22 cellular contexts compared by ENCODE assay signal in the genomic region with DNA sequence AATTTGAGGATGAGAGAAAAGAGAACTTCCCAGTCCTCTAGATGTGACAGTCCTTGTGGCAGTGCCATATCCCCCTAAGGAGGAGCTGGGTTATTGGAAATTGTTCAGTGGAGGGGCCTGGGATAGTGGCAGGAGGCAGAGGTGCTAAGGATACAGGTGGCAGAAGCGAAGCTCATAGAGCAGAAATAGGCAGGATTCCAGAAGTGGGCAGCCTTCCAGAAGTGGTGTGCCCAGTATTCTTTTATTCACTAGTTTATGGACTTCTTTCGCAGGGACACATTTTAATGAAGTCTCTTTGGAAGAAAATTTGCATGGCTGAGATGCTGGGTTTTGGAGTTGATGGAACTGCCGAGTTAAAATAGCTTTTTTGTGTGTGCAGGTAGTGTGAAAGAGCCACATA. TPM values are rescaled to one million over a fixed set of nuclear protein-coding genes. Genes with fewer than 3 reads are reported as not detected.
DNase-seq lines count a peak whose midpoint lies in the region; ATAC-seq, FAIRE-seq and TF ChIP-seq lines count a peak whose summit lies in the region.
"Had no signal": no experiment of that assay in that cellular context is flagged by ENCODE, and none has a peak within 500 bp of the region (broad histone marks: within the 10 kb centered on the region; RNA-seq: fewer than 3 reads in every experiment).

No MANE protein-coding gene starts in this region.

- no peak overlapping the region for H2AFZ ChIP-seq in neuronal stem cell (ENCODE audit: low read length)
- H2AFZ ChIP-seq: GM23338 had no signal

- no peak for FAIRE-seq in frontal cortex (lab: Jason Lieb, UNC)
- FAIRE-seq: GM18507 had no signal

- H3K4me1 Mint-ChIP-seq in CD4-positive, CD25-positive, alpha-beta regulatory T cell = peaks cover 51 to 91% (median 83%) of the 10 kb centered on the region in 4 donors
- H3K4me1 Mint-ChIP-seq in IgD-negative memory B cell (peaks cover 37 to 65% (median 63%) of the 10 kb centered on the region in 3 donors), endothelial cell (ENCODE audit: unreplicated experiment) (peaks cover 30% of the 10 kb centered on the region), progenitor cell of endocrine pancreas (ENCODE audit: low read depth) (peaks cover 60% of the 10 kb centered on the region)

- peaks cover 42% of the 10 kb centered on the region for H3K36me3 Mint-ChIP-seq in CD4-positive, CD25-positive, alpha-beta regulatory T cell
- H3K36me3 Mint-ChIP-seq in IgD-negative memory B cell (peaks cover 5% of the 10 kb centered on the region), endothelial cell (ENCODE audit: low read depth, unreplicated experiment) (peaks cover 15% of the 10 kb centered on the region), progenitor cell of endocrine pancreas (ENCODE audit: insufficient read depth) (peaks cover 17% of the 10 kb centered on the region)

- H2BK120ac ChIP-seq in neuronal stem cell (ENCODE audit: low read depth, low read length) = no peak overlapping the region

- no peak overlapping the region for H2BK15ac ChIP-seq in neuronal stem cell (ENCODE audit: low read length)

- H3K36me3 ChIP-seq in CD4-positive, CD25-positive, alpha-beta regulatory T cell (ENCODE audit: control insufficient read depth, insufficient read depth, low read length) = peaks cover 26% of the 10 kb centered on the region
- H3K36me3 ChIP-seq in neuronal stem cell (replicated peaks in 1 of 2; ENCODE audit: control insufficient read depth in 2 of 2, insufficient read depth in 2 of 2, low read length in 2 of 2) = peaks cover 13 to 37% of the 10 kb centered on the region in 2 donors

- H2BK5ac ChIP-seq in neuronal stem cell (ENCODE audit: low read length) = no peak overlapping the region

- WGBS in neuronal stem cell (ENCODE audit: extremely low coverage in 2 of 2, insufficient read length in 2 of 2, insufficient replicate concordance in 1 of 2), 2 donors = no CpG with 5 or more reads among the region's 3 CpGs

- no peak overlapping the region for H3K4me2 ChIP-seq in neuronal stem cell (ENCODE audit: insufficient read depth, low read length, poor library complexity, severe bottlenecking)
- H3K4me2 ChIP-seq: GM23338 had no signal

- no peaks in the 10 kb centered on the region for H3K27me3 ChIP-seq in CD4-positive, CD25-positive, alpha-beta regulatory T cell (ENCODE audit: control insufficient read depth, insufficient read depth, low read length)
- H3K27me3 ChIP-seq in neuronal stem cell (ENCODE audit: control insufficient read depth in 3 of 3, insufficient read depth in 3 of 3, low read depth in 1 of 3, low read length in 3 of 3) = no peaks in the 10 kb centered on the region
- H3K27me3 ChIP-seq: stomach, tibial nerve had no signal

- DNase-seq in CD4-positive, CD25-positive, alpha-beta regulatory T cell = no peak
- DNase-seq in endothelial cell (ENCODE audit: low spot score) (no peak), progenitor cell of endocrine pancreas (ENCODE audit: low spot score, unreplicated experiment) (no peak), frontal cortex (ENCODE audit: low spot score in 2 of 2) (no peak), neuronal stem cell (ENCODE audit: low spot score) (no peak)
- no peak for DNase-seq in activated CD8-positive, alpha-beta memory T cell treated with anti-CD3 and anti-CD28 coated beads for 24 hours
- DNase-seq: activated gamma-delta T cell; effector CD8-positive, alpha-beta T cell; foreskin fibroblast; mesendoderm; NCI-H1048; NCI-H187 treated with DMSO at 0.1 percent for 48 hours; NCI-H2171 treated with DMSO at 0.1 percent for 48 hours; NCI-H510A treated with DMSO at 0.1 percent for 48 hours; stimulated activated CD8-positive, alpha-beta memory T cell treated with anti-CD3 and anti-CD28 coated beads, Interleukin-4, amount 100 ng/mL, for 48 hours; stomach had no signal

- TF ChIP-seq CTCF in endothelial cell (IDR thresholded peaks at IDR 0.05; ENCODE audit: unreplicated experiment) (no peak), progenitor cell of endocrine pancreas (IDR thresholded peaks at IDR 0.05; ENCODE audit: unreplicated experiment) (no peak)

- no peaks in the 10 kb centered on the region for H3K27me3 Mint-ChIP-seq in CD4-positive, CD25-positive, alpha-beta regulatory T cell
- H3K27me3 Mint-ChIP-seq in IgD-negative memory B cell (no peaks in the 10 kb centered on the region), endothelial cell (ENCODE audit: unreplicated experiment) (no peaks in the 10 kb centered on the region), progenitor cell of endocrine pancreas (no peaks in the 10 kb centered on the region)

- no peak overlapping the region for H2BK12ac ChIP-seq in neuronal stem cell (ENCODE audit: low read length)

- no peak overlapping the region for H3K27ac Mint-ChIP-seq in CD4-positive, CD25-positive, alpha-beta regulatory T cell
- peak overlapping the region in 1 of 3 donors; percentile 85 for H3K27ac Mint-ChIP-seq in IgD-negative memory B cell
- no peak overlapping the region for H3K27ac Mint-ChIP-seq in endothelial cell (ENCODE audit: unreplicated experiment)
- peak overlapping the region; percentile 26 for H3K27ac Mint-ChIP-seq in progenitor cell of endocrine pancreas
- H3K27ac Mint-ChIP-seq: GM23338; T-helper 2 cell treated with Interferon-gamma antibody and Interleukin-4, amounts not matched to agents 5 μg/mL and 100 μg/mL, for 36 hours had no signal

- peak overlapping the region; percentile 14 for H3K4me3 ChIP-seq in CD4-positive, CD25-positive, alpha-beta regulatory T cell (ENCODE audit: low read depth, low read length)
- no peak overlapping the region for H3K4me3 ChIP-seq in neuronal stem cell (ENCODE audit: low read length in 2 of 2)
- H3K4me3 ChIP-seq: GM23338, skin epidermis, stomach had no signal

- H3K4ac ChIP-seq in neuronal stem cell (ENCODE audit: low read length) = no peak overlapping the region

- H3K27ac ChIP-seq in CD4-positive, CD25-positive, alpha-beta regulatory T cell (ENCODE audit: insufficient read depth, low read length, poor library complexity, severe bottlenecking) = no peak overlapping the region
- H3K27ac ChIP-seq in neuronal stem cell (replicated peaks; ENCODE audit: low read length) = no peak overlapping the region
- H3K27ac ChIP-seq: skin epidermis, stomach had no signal

- no peak overlapping the region for H3K18ac ChIP-seq in neuronal stem cell (ENCODE audit: low read length)

- H3K23ac ChIP-seq in neuronal stem cell (ENCODE audit: low read depth, low read length, poor library complexity) = no peak overlapping the region

- no peaks in the 10 kb centered on the region for H3K9me3 Mint-ChIP-seq in CD4-positive, CD25-positive, alpha-beta regulatory T cell
- H3K9me3 Mint-ChIP-seq in IgD-negative memory B cell (no peaks in the 10 kb centered on the region), endothelial cell (ENCODE audit: unreplicated experiment) (no peaks in the 10 kb centered on the region), progenitor cell of endocrine pancreas (ENCODE audit: low read depth) (no peaks in the 10 kb centered on the region)

- H3K4me1 ChIP-seq in CD4-positive, CD25-positive, alpha-beta regulatory T cell (ENCODE audit: control insufficient read depth, insufficient read depth, low read length, poor library complexity, severe bottlenecking) = peaks cover 50% of the 10 kb centered on the region
- peaks cover 3 to 5% of the 10 kb centered on the region in 2 donors for H3K4me1 ChIP-seq in neuronal stem cell (ENCODE audit: control insufficient read depth in 2 of 2, insufficient read depth in 1 of 2, low read depth in 1 of 2, low read length in 2 of 2)

- no peak overlapping the region for H4K8ac ChIP-seq in neuronal stem cell (ENCODE audit: low read depth, low read length)

- no peak overlapping the region for H3K14ac ChIP-seq in neuronal stem cell (ENCODE audit: low read length)

- no peak overlapping the region for H4K91ac ChIP-seq in neuronal stem cell (ENCODE audit: low read depth, low read length, poor library complexity)

- no peak overlapping the region for H3K9ac ChIP-seq in neuronal stem cell (ENCODE audit: low read depth, low read length, poor library complexity)

- H3K79me1 ChIP-seq in neuronal stem cell (ENCODE audit: low read depth, low read length) = peaks cover 6% of the 10 kb centered on the region

- peak overlapping the region in 2 of 4 donors; percentile 26 to 46 for H3K4me3 Mint-ChIP-seq in CD4-positive, CD25-positive, alpha-beta regulatory T cell
- H3K4me3 Mint-ChIP-seq in IgD-negative memory B cell (peak overlapping the region in 3 of 4 donors; percentile 14 to 62 (median 34)), endothelial cell (ENCODE audit: unreplicated experiment) (peak overlapping the region; percentile 10), progenitor cell of endocrine pancreas (ENCODE audit: low read depth) (no peak overlapping the region)
- H3K4me3 Mint-ChIP-seq: GM23338; T-helper 2 cell treated with Interferon-gamma antibody and Interleukin-4, amounts not matched to agents 5 μg/mL and 100 μg/mL, for 36 hours had no signal

- H2AK5ac ChIP-seq in neuronal stem cell (ENCODE audit: low read depth, low read length) = no peak overlapping the region

- H3K9me3 ChIP-seq in CD4-positive, CD25-positive, alpha-beta regulatory T cell (ENCODE audit: control insufficient read depth in 2 of 2, low read length in 2 of 2) = peaks cover 0 to 4% of the 10 kb centered on the region in 2 experiments
- H3K9me3 ChIP-seq in neuronal stem cell (replicated peaks in 1 of 2; ENCODE audit: control insufficient read depth in 2 of 2, insufficient read depth in 1 of 2, low read depth in 1 of 2, low read length in 2 of 2) = peaks cover 3 to 13% of the 10 kb centered on the region in 2 donors
- H3K9me3 ChIP-seq: stomach, tibial nerve had no signal

- ATAC-seq in CD4-positive, CD25-positive, alpha-beta regulatory T cell (ENCODE audit: low read depth in 2 of 2) = no peak
- ATAC-seq: GM23338 had no signal

RNA-seq across cellular contexts. Expression of a gene that starts 6.8 kb away (rescaled TPM):
- 366 TPM for total RNA-seq in CD4-positive, CD25-positive, alpha-beta regulatory T cell
- 100 to 1,000 TPM in 2 of 4 donors, 10 to 100 TPM in 2; 75.9 to 127 (median 109) TPM for polyA plus RNA-seq in CD4-positive, CD25-positive, alpha-beta regulatory T cell
- polyA plus RNA-seq in IgD-negative memory B cell = 29.1 TPM
- 37.1 TPM for total RNA-seq in endothelial cell (ENCODE audit: unreplicated experiment)
- total RNA-seq in progenitor cell of endocrine pancreas = 76.2 and 89.7 TPM in 2 replicates
- 128 TPM for total RNA-seq in frontal cortex
- polyA plus RNA-seq in neuronal stem cell (2013, experiment 1 of 2) = 14.0 TPM
- polyA plus RNA-seq in neuronal stem cell (2013, experiment 2 of 2) = 14.2 TPM
